ENCODE assay signal across 40 cellular contexts in the genomic region with DNA sequence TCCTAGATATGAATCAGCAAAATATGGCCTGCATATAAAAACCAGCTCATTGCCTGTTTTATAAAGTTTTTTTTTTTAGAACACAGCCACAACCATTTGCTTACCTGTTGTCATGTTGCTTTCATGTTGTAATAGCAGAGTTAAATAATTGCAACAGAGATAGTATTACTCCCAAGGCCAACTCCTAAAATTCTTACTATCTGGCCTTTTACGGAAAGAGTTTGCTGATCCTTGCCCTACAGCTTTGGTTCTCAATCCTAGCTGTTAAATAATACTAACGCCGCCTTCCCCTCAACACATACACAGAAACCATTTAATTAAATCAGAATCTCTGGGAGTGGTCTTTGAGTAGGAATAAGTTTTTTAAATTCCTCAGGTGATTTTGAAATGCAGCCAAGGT.
"Had no signal": no experiment of that assay in that cellular context is flagged by ENCODE, and none has a peak within 500 bp of the region (broad histone marks: within the 10 kb centered on the region; RNA-seq: fewer than 3 reads in every experiment).

No MANE protein-coding gene starts in this region.

- H3K36me3 Mint-ChIP-seq: activated naive CD4-positive, alpha-beta T cell treated with anti-CD3 and anti-CD28 coated beads, Interleukin-2, amount 10 ng/mL, durations not matched to agents 7 days and 5 days; activated naive CD4-positive, alpha-beta T cell treated with anti-CD3 and anti-CD28 coated beads, Interleukin-2, amount 50 U/mL, for 24 hours; activated naive CD4-positive, alpha-beta T cell treated with anti-CD3 and anti-CD28 coated beads, Interleukin-2, amount 50 U/mL, for 72 hours; brain had no signal

- H3K4me3 ChIP-seq: adrenal gland, ascending aorta, body of pancreas, breast epithelium, cardiac muscle cell had no signal

- H3K4me3 Mint-ChIP-seq: activated naive CD4-positive, alpha-beta T cell treated with anti-CD3 and anti-CD28 coated beads for 36 hours; activated naive CD4-positive, alpha-beta T cell treated with anti-CD3 and anti-CD28 coated beads, Interleukin-2, amount 10 ng/mL, durations not matched to agents 7 days and 5 days; activated naive CD4-positive, alpha-beta T cell treated with anti-CD3 and anti-CD28 coated beads, Interleukin-2, amount 50 U/mL, for 24 hours; activated naive CD8-positive, alpha-beta T cell; activated naive CD8-positive, alpha-beta T cell treated with anti-CD3 and anti-CD28 coated beads for 36 hours; activated naive CD8-positive, alpha-beta T cell treated with anti-CD3 and anti-CD28 coated beads, Interleukin-2, amount 10 ng/mL, durations not matched to agents 7 days and 5 days; activated naive CD8-positive, alpha-beta T cell treated with anti-CD3 and anti-CD28 coated beads, Interleukin-2, amount 50 U/mL, for 24 hours; activated T-cell treated with anti-CD3 and anti-CD28 coated beads, Interleukin-2, amount 50 U/mL, for 24 hours; activated T-cell treated with anti-CD3 and anti-CD28 coated beads, Interleukin-2, amount 50 U/mL, for 4 hours; activated T-cell treated with anti-CD3 and anti-CD28 coated beads, Interleukin-2, amount 50 U/mL, for 72 hours; activated T-helper 1 cell treated with anti-CD3 and anti-CD28 coated beads, Interleukin-12 subunit alpha, Interleukin-12 subunit beta, Interleukin-2, Interleukin-4 antibody, amounts not matched to agents 30 ng/mL and 10 ng/mL and 1 ng/mL, durations not matched to agents 14 hours and 24 hours and 36 hours; activated T-helper 17 cell treated with anti-CD3 and anti-CD28 coated beads, Interleukin-2, amount 50 U/mL, for 72 hours; brain; central memory CD8-positive, alpha-beta T cell had no signal

- H3K4me1 Mint-ChIP-seq: activated naive CD4-positive, alpha-beta T cell treated with anti-CD3 and anti-CD28 coated beads, Interleukin-2, amount 10 ng/mL, durations not matched to agents 7 days and 5 days; activated naive CD4-positive, alpha-beta T cell treated with anti-CD3 and anti-CD28 coated beads, Interleukin-2, amount 50 U/mL, for 24 hours; activated T-helper 17 cell treated with anti-CD3 and anti-CD28 coated beads, Interleukin-2, amount 50 U/mL, for 72 hours; central memory CD8-positive, alpha-beta T cell had no signal

- H3K9me3 ChIP-seq: adrenal gland, ascending aorta, body of pancreas, breast epithelium had no signal

- H3K9me3 Mint-ChIP-seq: activated naive CD4-positive, alpha-beta T cell treated with anti-CD3 and anti-CD28 coated beads, Interleukin-2, amount 50 U/mL, for 24 hours; activated T-cell treated with anti-CD3 and anti-CD28 coated beads, Interleukin-2, amount 50 U/mL, for 4 hours had no signal

- H3K27me3 ChIP-seq: adrenal gland, ascending aorta, body of pancreas, brain microvascular endothelial cell, breast epithelium had no signal

- H3K27ac ChIP-seq: adrenal gland, ascending aorta, body of pancreas, brain microvascular endothelial cell, breast epithelium, cardiac muscle cell had no signal

- ATAC-seq: activated naive CD4-positive, alpha-beta T cell treated with anti-CD3 and anti-CD28 coated beads, Interleukin-2, amount 50 U/mL, for 72 hours; activated naive CD8-positive, alpha-beta T cell treated with anti-CD3 and anti-CD28 coated beads, Interleukin-2, amount 50 U/mL, for 24 hours; activated T-cell treated with anti-CD3 and anti-CD28 coated beads, Interleukin-2, amount 50 U/mL, for 4 hours; activated T-cell treated with anti-CD3 and anti-CD28 coated beads, Interleukin-2, amount 50 U/mL, for 72 hours; activated T-helper 17 cell treated with anti-CD3 and anti-CD28 coated beads, Interleukin-2, amount 50 U/mL, for 72 hours; body of pancreas had no signal

- H3K27ac Mint-ChIP-seq: activated naive CD4-positive, alpha-beta T cell treated with anti-CD3 and anti-CD28 coated beads for 36 hours; activated naive CD4-positive, alpha-beta T cell treated with anti-CD3 and anti-CD28 coated beads, Interleukin-2, amount 10 ng/mL, durations not matched to agents 7 days and 5 days; activated naive CD4-positive, alpha-beta T cell treated with anti-CD3 and anti-CD28 coated beads, Interleukin-2, amount 50 U/mL, for 24 hours; activated naive CD4-positive, alpha-beta T cell treated with anti-CD3 and anti-CD28 coated beads, Interleukin-2, amount 50 U/mL, for 72 hours; activated naive CD8-positive, alpha-beta T cell; activated naive CD8-positive, alpha-beta T cell treated with anti-CD3 and anti-CD28 coated beads for 36 hours; activated naive CD8-positive, alpha-beta T cell treated with anti-CD3 and anti-CD28 coated beads, Interleukin-2, amount 10 ng/mL, durations not matched to agents 7 days and 5 days; activated naive CD8-positive, alpha-beta T cell treated with anti-CD3 and anti-CD28 coated beads, Interleukin-2, amount 50 U/mL, for 24 hours; activated T-cell treated with anti-CD3 and anti-CD28 coated beads, Interleukin-2, amount 50 U/mL, for 24 hours; activated T-cell treated with anti-CD3 and anti-CD28 coated beads, Interleukin-2, amount 50 U/mL, for 72 hours; activated T-helper 1 cell treated with anti-CD3 and anti-CD28 coated beads, Interleukin-12 subunit alpha, Interleukin-12 subunit beta, Interleukin-2, Interleukin-4 antibody, amounts not matched to agents 30 ng/mL and 10 ng/mL and 1 ng/mL, durations not matched to agents 14 hours and 24 hours and 36 hours; activated T-helper 17 cell treated with anti-CD3 and anti-CD28 coated beads, Interleukin-2, amount 50 U/mL, for 72 hours; activated T-helper 2 cell treated with anti-CD3 and anti-CD28 coated beads, Interferon-gamma antibody, Interleukin-2, Interleukin-4, amounts not matched to agents 10 μg/mL and 5 μg/mL and 100 μg/mL, durations not matched to agents 14 hours and 24 hours and 36 hours; brain had no signal

- H3K36me3 ChIP-seq: adrenal gland, ascending aorta, brain microvascular endothelial cell, breast epithelium, cardiac muscle cell had no signal

- FAIRE-seq: astrocyte, bronchial epithelial cell had no signal

- DNase-seq: activated effector memory CD4-positive, alpha-beta T cell treated with anti-CD3 and anti-CD28 coated beads, Interleukin-2, amount 50 U/mL, for 16 hours; activated effector memory CD4-positive, alpha-beta T cell treated with Interleukin-2 at 50 U/mL for 16 hours; activated gamma-delta T cell; activated gamma-delta T cell treated with Interleukin-2 at 50 U/mL for 16 hours; activated naive CD4-positive, alpha-beta T cell; activated naive CD4-positive, alpha-beta T cell treated with anti-CD3 and anti-CD28 coated beads for 36 hours; activated naive CD4-positive, alpha-beta T cell treated with anti-CD3 and anti-CD28 coated beads, Interleukin-2, amount 10 ng/mL, durations not matched to agents 7 days and 5 days; activated naive CD4-positive, alpha-beta T cell treated with anti-CD3 and anti-CD28 coated beads, Interleukin-2, amount 50 U/mL, for 16 hours; activated naive CD4-positive, alpha-beta T cell treated with Interleukin-2 at 50 U/mL for 16 hours; activated naive CD8-positive, alpha-beta T cell treated with anti-CD3 and anti-CD28 coated beads for 36 hours; activated naive CD8-positive, alpha-beta T cell treated with anti-CD3 and anti-CD28 coated beads, Interleukin-2, amount 10 ng/mL, durations not matched to agents 7 days and 5 days; activated naive CD8-positive, alpha-beta T cell treated with anti-CD3 and anti-CD28 coated beads, Interleukin-2, amount 50 U/mL, for 24 hours; activated T-cell treated with anti-CD3 and anti-CD28 coated beads, Interleukin-2, amount 50 U/mL, for 1 hour; activated T-cell treated with anti-CD3 and anti-CD28 coated beads, Interleukin-2, amount 50 U/mL, for 24 hours; activated T-cell treated with anti-CD3 and anti-CD28 coated beads, Interleukin-2, amount 50 U/mL, for 4 hours; activated T-cell treated with anti-CD3 and anti-CD28 coated beads, Interleukin-2, amount 50 U/mL, for 48 hours; activated T-cell treated with anti-CD3 and anti-CD28 coated beads, Interleukin-2, amount 50 U/mL, for 72 hours; adrenal gland; amniotic stem cell; amygdala; anterior cingulate cortex; aorta; body of pancreas; brain microvascular endothelial cell; caudate nucleus; central memory CD4-positive, alpha-beta T cell; cerebellar nuclear complex had no signal

- H3K27me3 Mint-ChIP-seq: activated naive CD8-positive, alpha-beta T cell; activated naive CD8-positive, alpha-beta T cell treated with anti-CD3 and anti-CD28 coated beads for 36 hours; activated naive CD8-positive, alpha-beta T cell treated with anti-CD3 and anti-CD28 coated beads, Interleukin-2, amount 10 ng/mL, durations not matched to agents 7 days and 5 days; activated naive CD8-positive, alpha-beta T cell treated with anti-CD3 and anti-CD28 coated beads, Interleukin-2, amount 50 U/mL, for 24 hours; activated T-cell treated with anti-CD3 and anti-CD28 coated beads, Interleukin-2, amount 50 U/mL, for 24 hours; brain; central memory CD8-positive, alpha-beta T cell had no signal

- H3K4me1 ChIP-seq: adrenal gland, ascending aorta, body of pancreas, breast epithelium had no signal
